ENCODE assay signal across 20 cellular contexts in the genomic region with DNA sequence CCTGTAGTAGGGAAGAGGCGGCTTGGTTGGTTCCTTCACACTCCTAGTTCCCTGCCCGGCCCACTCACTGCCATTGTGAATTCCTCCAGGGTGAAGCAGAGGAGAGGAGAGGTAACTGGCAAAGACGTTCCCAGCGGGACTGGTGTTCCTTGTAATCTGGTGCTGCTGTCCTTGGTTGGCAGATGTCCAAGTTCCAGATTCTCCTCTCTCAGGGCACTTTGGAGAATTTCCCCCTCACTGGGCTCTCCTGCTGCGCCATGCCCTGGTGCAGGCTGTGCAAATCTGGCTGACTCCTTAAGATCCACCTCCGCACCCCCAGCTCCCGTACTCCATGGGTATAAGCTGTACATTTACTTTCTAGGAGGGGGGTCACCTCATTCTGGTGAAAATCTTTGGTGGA. TPM values are rescaled to one million over a fixed set of nuclear protein-coding genes. Genes with fewer than 3 reads are reported as not detected.
"Had no signal": no experiment of that assay in that cellular context is flagged by ENCODE, and none has a peak within 500 bp of the region (broad histone marks: within the 10 kb centered on the region; RNA-seq: fewer than 3 reads in every experiment).

No MANE protein-coding gene starts in this region.

- H3K4me3 ChIP-seq: hepatocyte, ovary, prostate gland, transverse colon had no signal

- H3K27me3 ChIP-seq: foreskin keratinocyte, hepatocyte, neutrophil, ovary, transverse colon had no signal

- H3K9me3 ChIP-seq: neutrophil, ovary, prostate gland, transverse colon had no signal

- DNase-seq: activated CD4-positive, alpha-beta T cell treated with anti-CD3 and anti-CD28 coated beads for 4 hours; activated CD4-positive, alpha-beta T cell treated with anti-CD3 and anti-CD28 coated beads, Interleukin-2, amount 50 U/mL, for 48 hours; activated CD4-positive, CD25-positive, alpha-beta regulatory T cell; activated naive CD4-positive, alpha-beta T cell treated with Interleukin-2 at 50 U/mL for 16 hours; activated naive CD8-positive, alpha-beta T cell treated with anti-CD3 and anti-CD28 coated beads for 36 hours; activated T-cell treated with anti-CD3 and anti-CD28 coated beads, Interleukin-2, amount 50 U/mL, for 48 hours; amniotic stem cell; effector CD8-positive, alpha-beta T cell; erythroblast; foreskin keratinocyte; immature natural killer cell; ovary; stimulated activated CD4-positive, alpha-beta T cell treated with anti-CD3 and anti-CD28 coated beads, Interleukin-12 subunit alpha, Interleukin-12 subunit beta, amount 100 ng/mL, for 4 hours; stimulated activated CD4-positive, alpha-beta T cell treated with anti-CD3 and anti-CD28 coated beads, Interleukin-4, amount 100 ng/mL, for 4 hours; substantia nigra; T-helper 17 cell; transverse colon had no signal

- ATAC-seq: foreskin keratinocyte, T-helper 17 cell had no signal

- H3K36me3 ChIP-seq: neutrophil, ovary, prostate gland, transverse colon had no signal

- H3K27ac ChIP-seq: foreskin keratinocyte, hepatocyte, neutrophil, ovary, prostate gland, transverse colon had no signal

RNA-seq across cellular contexts. Expression of gene THSD4, which starts 37.3 kb away (rescaled TPM):
- total RNA-seq: activated naive CD8-positive, alpha-beta T cell treated with anti-CD3 and anti-CD28 coated beads for 36 hours; T-helper 17 cell had no signal
- polyA plus RNA-seq: immature natural killer cell had no signal
